8 cellular contexts compared by ENCODE assay signal in the genomic region with DNA sequence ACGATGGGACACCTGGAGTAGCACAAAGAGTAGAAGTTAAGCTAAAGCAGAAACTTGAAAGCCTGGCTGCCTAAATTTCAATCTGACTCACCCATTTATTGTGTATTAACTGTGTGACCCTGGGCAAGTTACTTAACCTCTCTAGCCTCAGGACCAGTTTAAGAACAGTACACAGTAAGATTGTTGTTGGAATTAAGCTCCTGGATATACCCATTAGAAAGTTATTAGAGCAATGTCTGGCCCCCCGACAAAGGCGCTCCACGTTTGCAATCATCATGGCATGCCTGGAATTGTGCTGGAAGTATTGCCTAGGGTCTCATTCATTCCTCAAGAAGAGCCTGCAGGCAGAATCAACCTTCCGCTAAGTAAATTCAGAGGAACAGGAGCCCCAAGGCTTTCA. TPM values are rescaled to one million over a fixed set of nuclear protein-coding genes. Genes with fewer than 3 reads are reported as not detected.
A peak's percentile ranks its signal among the peaks of the same experiment; 100 is the strongest.
DNase-seq lines count a peak whose midpoint lies in the region; TF ChIP-seq lines count a peak whose summit lies in the region.

No MANE protein-coding gene starts in this region.

- peaks cover 34% of the 10 kb centered on the region for H3K4me1 Mint-ChIP-seq in T-helper 2 cell treated with Interferon-gamma antibody and Interleukin-4, amounts not matched to agents 5 μg/mL and 100 μg/mL, for 36 hours (ENCODE audit: low read depth)

- no peak for DNase-seq in T-helper 2 cell treated with Interferon-gamma antibody and Interleukin-4, amounts not matched to agents 5 μg/mL and 100 μg/mL, for 36 hours (ENCODE audit: low spot score)
- DNase-seq in T-helper 2 cell, result no peak
- no peak for DNase-seq in adrenal gland
- no peak for DNase-seq in substantia nigra (lab: John Stamatoyannopoulos, UW)
- no peak for DNase-seq in NCI-H2029 (lab: John Stamatoyannopoulos, UW)
- no peak for DNase-seq in 8988T
- DNase-seq in globus pallidus (ENCODE audit: low spot score), result no peak

- H3K27ac ChIP-seq in adrenal gland (peak overlapping the region; percentile 66 to 98 (median 94)), layer of hippocampus (ENCODE audit: low read depth, low read length) (peak overlapping the region; percentile 83), substantia nigra (ENCODE audit: low read depth, low read length, poor library complexity, severe bottlenecking) (peak overlapping the region; percentile 53)

- no peak overlapping the region for H3K27ac Mint-ChIP-seq in T-helper 2 cell treated with Interferon-gamma antibody and Interleukin-4, amounts not matched to agents 5 μg/mL and 100 μg/mL, for 36 hours

- peak overlapping the region in 2 of 4 donors; percentile 63 to 72 for H3K4me3 ChIP-seq in adrenal gland

- H3K4me1 ChIP-seq in adrenal gland (replicated peaks in 1 of 2), result peaks cover 51 to 57% of the 10 kb centered on the region in 2 donors

- no peaks in the 10 kb centered on the region for H3K36me3 ChIP-seq in adrenal gland (replicated peaks in 1 of 2)

- no peak for TF ChIP-seq POLR2A in adrenal gland (IDR thresholded peaks at IDR 0.05)

- H3K27me3 ChIP-seq in adrenal gland, result no peaks in the 10 kb centered on the region
- no peaks in the 10 kb centered on the region for H3K27me3 ChIP-seq in layer of hippocampus (ENCODE audit: control insufficient read depth, insufficient read depth, low read length)

- H3K9me3 ChIP-seq in adrenal gland (replicated peaks in 1 of 3), result no peaks in the 10 kb centered on the region

- H3K9me3 Mint-ChIP-seq in T-helper 2 cell treated with Interferon-gamma antibody and Interleukin-4, amounts not matched to agents 5 μg/mL and 100 μg/mL, for 36 hours, result no peaks in the 10 kb centered on the region

- peaks cover 2% of the 10 kb centered on the region for H3K36me3 Mint-ChIP-seq in T-helper 2 cell treated with Interferon-gamma antibody and Interleukin-4, amounts not matched to agents 5 μg/mL and 100 μg/mL, for 36 hours (ENCODE audit: low read depth)

- TF ChIP-seq CTCF in adrenal gland (IDR thresholded peaks at IDR 0.05), result no peak

- intact Hi-C loops in adrenal gland (cut with DNase I), result no loop called here

- peak overlapping the region; percentile 90 for H3K4me3 Mint-ChIP-seq in T-helper 2 cell treated with Interferon-gamma antibody and Interleukin-4, amounts not matched to agents 5 μg/mL and 100 μg/mL, for 36 hours

- 30 to 47% (median 44%) methylated on average over 5 of the region's 5 CpGs for WGBS in adrenal gland, 4 donors

- no peaks in the 10 kb centered on the region for H3K27me3 Mint-ChIP-seq in T-helper 2 cell treated with Interferon-gamma antibody and Interleukin-4, amounts not matched to agents 5 μg/mL and 100 μg/mL, for 36 hours (ENCODE audit: low read depth)

RNA-seq across cellular contexts. Expression of gene SDC4, which starts 1.4 kb away (rescaled TPM):
- total RNA-seq in adrenal gland, result 100 to 1,000 TPM in 2 of 8 donors, 10 to 100 TPM in 6; 66.9 to 128 (median 84.7) TPM
- 10 to 100 TPM; 48.7 to 64.9 (median 55.3) TPM for polyA plus RNA-seq in adrenal gland

RNA-seq across cellular contexts. Expression of gene SYS1, which starts 16.1 kb away (rescaled TPM):
- 10 to 100 TPM; 25.6 to 83.2 (median 38.4) TPM for total RNA-seq in adrenal gland
- polyA plus RNA-seq in adrenal gland, result 10 to 100 TPM; 16.0 to 25.7 (median 17.7) TPM

RNA-seq across cellular contexts. Expression of gene TP53TG5, which starts 31.3 kb away (rescaled TPM):
- under 1 TPM in 3 of 8 donors, not detected in 5; 0.24 to 0.78 (median 0.65) TPM for total RNA-seq in adrenal gland
- polyA plus RNA-seq in adrenal gland, result under 1 TPM in 1 of 3 donors, not detected in 2; 0.33 TPM

RNA-seq across cellular contexts. Expression of gene MATN4, which starts 38.8 kb away (rescaled TPM):
- total RNA-seq in adrenal gland, result under 1 TPM in 1 of 8 donors, not detected in 7; 0.15 TPM
- under 1 TPM in 2 of 3 donors, not detected in 1; 0.16 to 0.37 TPM for polyA plus RNA-seq in adrenal gland

RNA-seq across cellular contexts. Expression of gene RBPJL, which starts 40.2 kb away (rescaled TPM):
- total RNA-seq in adrenal gland, result not detected
- polyA plus RNA-seq in adrenal gland, result under 1 TPM in 1 of 3 donors, not detected in 2; 0.03 TPM
